28 cellular contexts compared by ENCODE assay signal in genomic region chr5:122457178-122457826, GRCh38.
"Had no signal": no experiment of that assay in that cellular context is flagged by ENCODE, and none has a peak within 500 bp of the region (broad histone marks: within the 10 kb centered on the region; RNA-seq: fewer than 3 reads in every experiment).

No MANE protein-coding gene starts in this region.

- H3K27ac ChIP-seq: esophagus muscularis mucosa, foreskin keratinocyte, gastroesophageal sphincter, heart right ventricle, neutrophil, parathyroid adenoma, stomach, thyroid gland, vagina had no signal

- H3K4me3 ChIP-seq: esophagus muscularis mucosa, gastroesophageal sphincter, heart right ventricle, lung, smooth muscle cell, stomach, thyroid gland, vagina had no signal

- H3K27me3 ChIP-seq: esophagus muscularis mucosa, gastroesophageal sphincter, neutrophil, stomach, thyroid gland, vagina had no signal

- H3K9ac ChIP-seq: parathyroid adenoma had no signal

- DNase-seq: effector CD8-positive, alpha-beta T cell; endodermal cell; foreskin keratinocyte; heart right ventricle; hippocampal formation; left cardiac atrium; left ventricle myocardium superior; naive B cell; stimulated activated CD4-positive, alpha-beta T cell treated with anti-CD3 and anti-CD28 coated beads, Interleukin-12 subunit alpha, Interleukin-12 subunit beta, amount 100 ng/mL, for 4 hours; stimulated activated CD4-positive, alpha-beta T cell treated with anti-CD3 and anti-CD28 coated beads, Interleukin-1b, Interleukin-23, amount 100 ng/mL, for 48 hours; stimulated activated CD4-positive, alpha-beta T cell treated with anti-CD3 and anti-CD28 coated beads, Interleukin-4, amount 100 ng/mL, for 1 hour; stimulated activated CD8-positive, alpha-beta memory T cell treated with anti-CD3 and anti-CD28 coated beads, Interleukin-4, amount 100 ng/mL, for 48 hours; stimulated activated naive CD4-positive, alpha-beta T cell treated with Interleukin-2 at 50 U/mL for 16 hours; stomach; thyroid gland; trophoblast cell had no signal

- H3K9me3 ChIP-seq: esophagus muscularis mucosa, gastroesophageal sphincter, heart right ventricle, neutrophil, stomach, thyroid gland, vagina had no signal

- H3K4me2 ChIP-seq: smooth muscle cell had no signal

- H2AFZ ChIP-seq: parathyroid adenoma had no signal

- FAIRE-seq: colon, endothelial cell of umbilical vein, islet of Langerhans had no signal

- H3K79me2 ChIP-seq: parathyroid adenoma had no signal

- H3K36me3 ChIP-seq: esophagus muscularis mucosa, gastroesophageal sphincter, neutrophil, stomach, thyroid gland, vagina had no signal

- ATAC-seq: foreskin keratinocyte; gastroesophageal sphincter; heart right ventricle; left cardiac atrium; left ventricle myocardium superior; natural killer cell treated with Interleukin-12 subunit alpha and Interleukin-12 subunit beta and Interleukin-15 and Interleukin-18, amount 100 ng/mL, for 72 hours; sciatic nerve had no signal

- H3K4me1 ChIP-seq: esophagus muscularis mucosa, foreskin keratinocyte, gastroesophageal sphincter, heart right ventricle, parathyroid adenoma, stomach, thyroid gland had no signal
